In genomic region chrX:135585153-135585552, GRCh38 we compare ENCODE assay signal across 1 cellular context.
TF ChIP-seq lines count a peak whose summit lies in the region.

No MANE protein-coding gene starts in this region.

TF ChIP-seq in GM23338, 12 proteins besides CTCF, POLR2A, EP300 and RAD21 (continued from another document):
- TF ChIP-seq ZNF462 (CRISPR knock-in tag; IDR thresholded peaks at IDR 0.05) (no peak), NANOG (IDR thresholded peaks at IDR 0.05; ENCODE audit: borderline replicate concordance) (no peak), EZH2 (IDR thresholded peaks at IDR 0.05; ENCODE audit: low read depth, unreplicated experiment) (no peak)
